8 cellular contexts compared by ENCODE assay signal in the genomic region with DNA sequence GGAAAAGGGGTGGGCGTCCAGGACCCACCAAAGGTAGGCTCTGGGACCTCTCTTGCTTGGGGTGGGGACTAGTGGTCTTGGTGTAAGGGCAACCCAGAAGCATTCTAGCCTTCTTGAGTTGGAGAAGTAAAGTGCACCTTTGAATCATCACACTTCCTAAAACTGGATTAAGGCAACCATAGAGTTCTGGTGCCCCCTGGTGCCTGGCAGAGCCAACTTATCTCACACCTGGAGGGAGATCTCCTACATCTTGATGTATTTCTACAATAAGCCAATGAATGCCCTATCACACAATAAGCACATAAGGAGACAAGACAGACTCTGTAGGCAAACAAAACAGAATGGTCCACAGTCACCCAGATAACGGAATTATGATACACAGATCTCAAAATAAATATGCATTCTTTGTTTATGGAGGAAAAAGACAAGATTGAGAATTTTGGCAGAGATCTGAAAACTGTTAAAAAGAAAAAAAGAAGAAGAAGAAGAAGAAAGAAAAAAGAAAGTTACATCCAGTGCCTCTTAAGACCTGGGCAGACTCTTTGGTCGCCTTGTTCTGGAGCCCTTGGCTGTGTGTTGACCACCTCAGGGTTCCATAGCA.
A peak's percentile ranks its signal among the peaks of the same experiment; 100 is the strongest.
DNase-seq lines count a peak whose midpoint lies in the region; ATAC-seq and TF ChIP-seq lines count a peak whose summit lies in the region.

No MANE protein-coding gene starts in this region.

- H3K27me3 ChIP-seq in NT2/D1 (ENCODE audit: insufficient read depth, insufficient read length) (no peaks in the 10 kb centered on the region), testis (no peaks in the 10 kb centered on the region)

- peaks cover 24% of the 10 kb centered on the region for H3K9me3 Mint-ChIP-seq in activated naive CD8-positive, alpha-beta T cell treated with anti-CD3 and anti-CD28 coated beads, Interleukin-2, amount 50 U/mL, for 24 hours

- H3K9me3 ChIP-seq in HEK293 (ENCODE audit: control insufficient read depth, insufficient read depth, low read depth, low read length) (no peaks in the 10 kb centered on the region), NT2/D1 (ENCODE audit: insufficient read depth, low read length) (peaks cover 15% of the 10 kb centered on the region), testis (no peaks in the 10 kb centered on the region)

- in situ Hi-C loops in Caki2 (cut with HindIII; ENCODE audit: low pct_unique_long_range_greater_than_20kb, low sequenced_read_pairs) = no loop called here

- peaks cover 27% of the 10 kb centered on the region for H3K27me3 Mint-ChIP-seq in activated naive CD8-positive, alpha-beta T cell treated with anti-CD3 and anti-CD28 coated beads, Interleukin-2, amount 50 U/mL, for 24 hours

- H3K4me3 ChIP-seq in HEK293 (ENCODE audit: low read depth, low read length) = no peak overlapping the region
- H3K4me3 ChIP-seq in NT2/D1 (ENCODE audit: insufficient read length, low read depth) = no peak overlapping the region
- no peak overlapping the region for H3K4me3 ChIP-seq in testis

- intact Hi-C loops in testis (cut with DNase I; ENCODE audit: low total_unique reads) = no loop called here

- no peaks in the 10 kb centered on the region for H3K4me1 ChIP-seq in HEK293 (ENCODE audit: control insufficient read depth, insufficient read depth, low read length)
- H3K4me1 ChIP-seq in NT2/D1 (ENCODE audit: insufficient read depth, insufficient read length) = no peaks in the 10 kb centered on the region
- no peaks in the 10 kb centered on the region for H3K4me1 ChIP-seq in testis

- no peaks in the 10 kb centered on the region for H3K4me1 Mint-ChIP-seq in activated naive CD8-positive, alpha-beta T cell treated with anti-CD3 and anti-CD28 coated beads, Interleukin-2, amount 50 U/mL, for 24 hours

- H3K27ac Mint-ChIP-seq in activated naive CD8-positive, alpha-beta T cell treated with anti-CD3 and anti-CD28 coated beads, Interleukin-2, amount 50 U/mL, for 24 hours = no peak overlapping the region

- CTCF ChIA-PET in HEK293 (lab: Yijun Ruan, JAX) = interaction anchor here (0.6 to 1.2 kb wide), 10 partner anchors 37 to 1381 kb away, joined by 3 to 4 read pairs (median 3); no protein-coding TSS in a partner anchor

- peaks cover 4% of the 10 kb centered on the region for H3K36me3 Mint-ChIP-seq in activated naive CD8-positive, alpha-beta T cell treated with anti-CD3 and anti-CD28 coated beads, Interleukin-2, amount 50 U/mL, for 24 hours (ENCODE audit: low read depth)

- no peak for ATAC-seq in activated naive CD8-positive, alpha-beta T cell treated with anti-CD3 and anti-CD28 coated beads, Interleukin-2, amount 50 U/mL, for 24 hours

- TF ChIP-seq POLR2A in testis (IDR thresholded peaks at IDR 0.05) = no peak

- peak; percentile 46 for TF ChIP-seq CTCF in HEK293 (tag by site-specific recombination; IDR thresholded peaks at IDR 0.05)
- TF ChIP-seq CTCF in testis (IDR thresholded peaks at IDR 0.05) = peak; percentile 25 to 63 (median 58)

- no peak overlapping the region for H3K4me3 Mint-ChIP-seq in activated naive CD8-positive, alpha-beta T cell treated with anti-CD3 and anti-CD28 coated beads, Interleukin-2, amount 50 U/mL, for 24 hours

- WGBS in testis, 2 donors = 57 to 60% methylated on average over 3 of the region's 3 CpGs

- H3K27ac ChIP-seq in HEK293 (ENCODE audit: extremely low read depth, low read depth, low read length) (no peak overlapping the region), testis (no peak overlapping the region)

- POLR2A ChIA-PET in HEK293 (lab: Yijun Ruan, JAX) = no interaction called here

- H3K36me3 ChIP-seq in HEK293 (ENCODE audit: control insufficient read depth in 2 of 2, insufficient read depth in 1 of 2, low read length in 2 of 2) (no peaks in the 10 kb centered on the region), NT2/D1 (ENCODE audit: insufficient read depth, insufficient read length, low read length) (no peaks in the 10 kb centered on the region), testis (ENCODE audit: low read depth, missing control alignments) (no peaks in the 10 kb centered on the region)

- no peak overlapping the region for H3K9ac ChIP-seq in NT2/D1 (ENCODE audit: insufficient read length, low read depth)

- peak; percentile 30 for DNase-seq in Caki2 (ENCODE audit: low read depth)
- DNase-seq in NT2/D1 (ENCODE audit: low read depth, low spot score) = peak; percentile 22
- DNase-seq in activated naive CD8-positive, alpha-beta T cell treated with anti-CD3 and anti-CD28 coated beads, Interleukin-2, amount 50 U/mL, for 24 hours = peak; percentile 49
- peak; percentile 16 for DNase-seq in kidney glomerular epithelial cell (lab: John Stamatoyannopoulos, UW)
- peak; percentile 62 for DNase-seq in testis
- no peak for DNase-seq in cortex of kidney (lab: John Stamatoyannopoulos, UW)
- DNase-seq in occipital lobe (lab: John Stamatoyannopoulos, UW) = no peak

TF ChIP-seq in HEK293, 187 proteins besides CTCF, POLR2A, EP300 and RAD21:
- TF ChIP-seq ZNF654 (tag by site-specific recombination; IDR thresholded peaks at IDR 0.05; ENCODE audit: low read depth) (peak; percentile 63), MZF1 (tag by site-specific recombination; IDR thresholded peaks at IDR 0.05; ENCODE audit: borderline replicate concordance) (no peak), ZNF416 (tag by site-specific recombination; IDR thresholded peaks at IDR 0.05) (no peak), ZNF10 (tag by site-specific recombination; IDR thresholded peaks at IDR 0.05) (no peak)
- TF ChIP-seq, protein P1, sequence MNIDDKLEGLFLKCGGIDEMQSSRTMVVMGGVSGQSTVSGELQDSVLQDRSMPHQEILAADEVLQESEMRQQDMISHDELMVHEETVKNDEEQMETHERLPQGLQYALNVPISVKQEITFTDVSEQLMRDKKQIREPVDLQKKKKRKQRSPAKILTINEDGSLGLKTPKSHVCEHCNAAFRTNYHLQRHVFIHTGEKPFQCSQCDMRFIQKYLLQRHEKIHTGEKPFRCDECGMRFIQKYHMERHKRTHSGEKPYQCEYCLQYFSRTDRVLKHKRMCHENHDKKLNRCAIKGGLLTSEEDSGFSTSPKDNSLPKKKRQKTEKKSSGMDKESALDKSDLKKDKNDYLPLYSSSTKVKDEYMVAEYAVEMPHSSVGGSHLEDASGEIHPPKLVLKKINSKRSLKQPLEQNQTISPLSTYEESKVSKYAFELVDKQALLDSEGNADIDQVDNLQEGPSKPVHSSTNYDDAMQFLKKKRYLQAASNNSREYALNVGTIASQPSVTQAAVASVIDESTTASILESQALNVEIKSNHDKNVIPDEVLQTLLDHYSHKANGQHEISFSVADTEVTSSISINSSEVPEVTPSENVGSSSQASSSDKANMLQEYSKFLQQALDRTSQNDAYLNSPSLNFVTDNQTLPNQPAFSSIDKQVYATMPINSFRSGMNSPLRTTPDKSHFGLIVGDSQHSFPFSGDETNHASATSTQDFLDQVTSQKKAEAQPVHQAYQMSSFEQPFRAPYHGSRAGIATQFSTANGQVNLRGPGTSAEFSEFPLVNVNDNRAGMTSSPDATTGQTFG (tag by site-specific recombination; IDR thresholded peaks at IDR 0.05; ENCODE audit: borderline replicate concordance) = no peak

Comparison
In these comparisons a context has a peak if more than half of its experiments do, and no peak if none do; other contexts are left out.
1. DNase-seq: peak in Caki2 (single experiment), NT2/D1 (single experiment), activated naive CD8-positive, alpha-beta T cell treated with anti-CD3 and anti-CD28 coated beads, Interleukin-2, amount 50 U/mL, for 24 hours (single experiment), kidney glomerular epithelial cell (single experiment) and testis (single experiment); none in cortex of kidney (single experiment) and occipital lobe (single experiment).